ENCODE assay signal across 31 cellular contexts in genomic region chrX:73992019-73992418, GRCh38.
"Had no signal": no experiment of that assay in that cellular context is flagged by ENCODE, and none has a peak within 500 bp of the region (broad histone marks: within the 10 kb centered on the region; RNA-seq: fewer than 3 reads in every experiment).

No MANE protein-coding gene starts in this region.

- H3K4me3 Mint-ChIP-seq: natural killer cell; nephron; neural progenitor cell; stimulated activated memory B cell treated with anti-CD40 and anti-IgM and Interleukin-4, amounts not matched to agents 10 μg/mL and 1 μg/mL and 100 μg/mL, for 72 hours; stimulated activated naive CD8-positive, alpha-beta T cell treated with anti-CD3 and anti-CD28 coated beads, Interleukin-15, amount 100 ng/mL, for 72 hours; type B pancreatic cell had no signal

- H3K4me3 ChIP-seq: neural progenitor cell, ovary, psoas muscle, skin epidermis, smooth muscle cell, spleen, suprapubic skin, testis, tibial artery, transverse colon, upper lobe of right lung, uterus had no signal

- H3K27ac Mint-ChIP-seq: nephron; neural progenitor cell; stimulated activated memory B cell treated with anti-CD40 and anti-IgM and Interleukin-4, amounts not matched to agents 10 μg/mL and 1 μg/mL and 100 μg/mL, for 72 hours; stimulated activated naive CD8-positive, alpha-beta T cell treated with anti-CD3 and anti-CD28 coated beads, Interleukin-15, amount 100 ng/mL, for 72 hours; type B pancreatic cell had no signal

- H3K36me3 ChIP-seq: ovary, transverse colon, upper lobe of right lung, uterus had no signal

- H3K79me2 ChIP-seq: parathyroid adenoma had no signal

- H3K27me3 Mint-ChIP-seq: progenitor cell of endocrine pancreas; stimulated activated memory B cell treated with anti-CD40 and anti-IgM and Interleukin-4, amounts not matched to agents 10 μg/mL and 1 μg/mL and 100 μg/mL, for 72 hours; stimulated activated naive CD8-positive, alpha-beta T cell treated with anti-CD3 and anti-CD28 coated beads, Interleukin-15, amount 100 ng/mL, for 72 hours; type B pancreatic cell had no signal

- H3K4me1 ChIP-seq: neural progenitor cell, parathyroid adenoma, psoas muscle, spleen, suprapubic skin, testis, tibial artery, transverse colon, upper lobe of right lung, uterus had no signal

- H3K27ac ChIP-seq: neural progenitor cell, ovary, parathyroid adenoma, psoas muscle, skin epidermis, spleen, suprapubic skin, testis, tibial artery, transverse colon, upper lobe of right lung, uterus had no signal

- ATAC-seq: natural killer cell; psoas muscle; right cardiac atrium; sciatic nerve; stimulated activated memory B cell treated with anti-CD40 and anti-IgM and Interleukin-4, amounts not matched to agents 10 μg/mL and 1 μg/mL and 100 μg/mL, for 72 hours; stimulated activated naive CD8-positive, alpha-beta T cell treated with anti-CD3 and anti-CD28 coated beads, Interleukin-15, amount 100 ng/mL, for 72 hours; stimulated activated naive CD8-positive, alpha-beta T cell treated with anti-CD3 and anti-CD28 coated beads, Interleukin-15, Interleukin-2, amounts not matched to agents 100 U/mL and 50 U/mL, for 24 hours; upper lobe of right lung had no signal

- H3K27me3 ChIP-seq: neural progenitor cell, ovary, spleen, suprapubic skin, testis, tibial artery, transverse colon, upper lobe of right lung, uterus had no signal

- H3K9me3 ChIP-seq: ovary, psoas muscle, suprapubic skin, testis, tibial artery, transverse colon, upper lobe of right lung, uterus had no signal

- H3K4me2 ChIP-seq: neural progenitor cell, smooth muscle cell had no signal

- H2AFZ ChIP-seq: neural progenitor cell, parathyroid adenoma had no signal

- H3K4me1 Mint-ChIP-seq: nephron; neural progenitor cell; stimulated activated memory B cell treated with anti-CD40 and anti-IgM and Interleukin-4, amounts not matched to agents 10 μg/mL and 1 μg/mL and 100 μg/mL, for 72 hours had no signal

- DNase-seq: natural killer cell; occipital lobe; ovary; posterior cingulate gyrus; psoas muscle; right cardiac atrium; spleen; stimulated activated CD4-positive, alpha-beta T cell treated with anti-CD3 and anti-CD28 coated beads, Interleukin-12 subunit alpha, Interleukin-12 subunit beta, amount 100 ng/mL, for 4 hours; stimulated activated CD4-positive, alpha-beta T cell treated with anti-CD3 and anti-CD28 coated beads, Interleukin-1b, Interleukin-23, amount 100 ng/mL, for 48 hours; stimulated activated CD4-positive, alpha-beta T cell treated with anti-CD3 and anti-CD28 coated beads, Interleukin-4, amount 100 ng/mL, for 1 hour; stimulated activated CD4-positive, alpha-beta T cell treated with anti-CD3 and anti-CD28 coated beads, Interleukin-4, amount 100 ng/mL, for 4 hours; stimulated activated CD8-positive, alpha-beta memory T cell treated with anti-CD3 and anti-CD28 coated beads, Interleukin-4, amount 100 ng/mL, for 48 hours; stimulated activated naive CD4-positive, alpha-beta T cell; stimulated activated naive CD8-positive, alpha-beta T cell treated with anti-CD3 and anti-CD28 coated beads, Interleukin-15, amount 100 ng/mL, for 72 hours; stimulated activated naive CD8-positive, alpha-beta T cell treated with anti-CD3 and anti-CD28 coated beads, Interleukin-15, Interleukin-2, amounts not matched to agents 100 U/mL and 50 U/mL, for 24 hours; substantia nigra; testis; tibial artery; transverse colon; upper lobe of right lung; uterus had no signal

- H3K9ac ChIP-seq: neural progenitor cell, parathyroid adenoma had no signal

- H3K9me3 Mint-ChIP-seq: natural killer cell had no signal
